ENCODE assay signal across 10 cellular contexts in the genomic region with DNA sequence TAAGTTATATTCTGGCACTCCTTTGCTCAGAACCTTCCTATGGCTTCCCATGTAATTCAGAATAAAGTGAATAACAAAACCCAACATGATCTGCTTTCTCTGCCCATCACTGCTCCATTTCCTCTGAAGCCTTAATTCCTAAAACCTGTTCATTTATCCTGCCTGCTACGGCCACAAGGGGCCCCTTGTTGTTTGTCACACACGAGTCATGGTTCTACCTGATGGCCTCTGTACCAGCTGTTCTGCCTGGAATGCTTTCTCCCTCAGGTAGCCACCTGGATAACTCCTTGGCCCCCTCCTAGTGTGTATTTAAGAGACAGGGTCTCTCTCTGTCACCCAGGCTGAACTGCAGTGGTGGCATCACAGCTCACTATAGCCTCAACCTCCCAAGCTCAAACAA. TPM values are rescaled to one million over a fixed set of nuclear protein-coding genes. Genes with fewer than 3 reads are reported as not detected.
DNase-seq lines count a peak whose midpoint lies in the region; ATAC-seq and TF ChIP-seq lines count a peak whose summit lies in the region.
"Had no signal": no experiment of that assay in that cellular context is flagged by ENCODE, and none has a peak within 500 bp of the region (broad histone marks: within the 10 kb centered on the region; RNA-seq: fewer than 3 reads in every experiment).

No MANE protein-coding gene starts in this region.

- WGBS in spleen, 5 donors = 10 to 16% (median 14%) methylated on average over 2 of the region's 2 CpGs

- H3K27me3 ChIP-seq in spleen (replicated peaks in 1 of 7) = no peaks in the 10 kb centered on the region
- H3K27me3 ChIP-seq: SJCRH30 had no signal

- H3K36me3 ChIP-seq in spleen = peaks cover 0 to 3% (median 0%) of the 10 kb centered on the region in 6 donors
- H3K36me3 ChIP-seq: SJCRH30 had no signal

- no peak overlapping the region for H3K27ac ChIP-seq in spleen
- H3K27ac ChIP-seq: SJCRH30 had no signal

- no peak overlapping the region for H3K27ac Mint-ChIP-seq in activated CD4-positive, alpha-beta memory T cell treated with anti-CD3 and anti-CD28 coated beads for 36 hours
- no peak overlapping the region for H3K27ac Mint-ChIP-seq in activated CD4-positive, alpha-beta memory T cell treated with anti-CD3 and anti-CD28 coated beads, Interleukin-2, amount 10 ng/mL, durations not matched to agents 7 days and 5 days

- TF ChIP-seq POLR2A in spleen (IDR thresholded peaks at IDR 0.05) = no peak

- peak; percentile 16 for DNase-seq in activated CD4-positive, alpha-beta memory T cell treated with anti-CD3 and anti-CD28 coated beads for 36 hours
- DNase-seq in activated CD4-positive, alpha-beta memory T cell treated with anti-CD3 and anti-CD28 coated beads, Interleukin-2, amount 10 ng/mL, durations not matched to agents 7 days and 5 days = no peak
- peak; percentile 14 to 18 for DNase-seq in NCI-H1930 (lab: John Stamatoyannopoulos, UW)
- peak; percentile 14 for DNase-seq in dermis blood vessel endothelial cell
- peak; percentile 9 for DNase-seq in spleen
- DNase-seq in anterior cingulate cortex (lab: John Stamatoyannopoulos, UW) = no peak
- DNase-seq: amniotic stem cell had no signal

- peaks cover 2% of the 10 kb centered on the region for H3K36me3 Mint-ChIP-seq in activated CD4-positive, alpha-beta memory T cell treated with anti-CD3 and anti-CD28 coated beads for 36 hours
- H3K36me3 Mint-ChIP-seq in activated CD4-positive, alpha-beta memory T cell treated with anti-CD3 and anti-CD28 coated beads, Interleukin-2, amount 10 ng/mL, durations not matched to agents 7 days and 5 days (ENCODE audit: low read depth) = no peaks in the 10 kb centered on the region

- peaks cover 2% of the 10 kb centered on the region for H3K27me3 Mint-ChIP-seq in activated CD4-positive, alpha-beta memory T cell treated with anti-CD3 and anti-CD28 coated beads for 36 hours
- peaks cover 5% of the 10 kb centered on the region for H3K27me3 Mint-ChIP-seq in activated CD4-positive, alpha-beta memory T cell treated with anti-CD3 and anti-CD28 coated beads, Interleukin-2, amount 10 ng/mL, durations not matched to agents 7 days and 5 days

- TF ChIP-seq CTCF in spleen (IDR thresholded peaks at IDR 0.05 in 8 of 11, conservative IDR thresholded peaks at IDR 0.05 in 3 of 11) = no peak

- intact Hi-C loops in activated CD4-positive, alpha-beta memory T cell treated with anti-CD3 and anti-CD28 coated beads for 36 hours (cut with micrococcal nuclease) = no loop called here
- intact Hi-C loops in spleen (cut with DNase I; ENCODE audit: low total_unique reads) = no loop called here

- CTCF ChIA-PET in activated CD4-positive, alpha-beta memory T cell treated with anti-CD3 and anti-CD28 coated beads for 36 hours (lab: Charles Lee) = no interaction called here
- CTCF ChIA-PET in activated CD4-positive, alpha-beta memory T cell treated with anti-CD3 and anti-CD28 coated beads, Interleukin-2, amount 10 ng/mL, durations not matched to agents 7 days and 5 days (lab: Charles Lee) = no interaction called here

- POLR2A ChIA-PET in activated CD4-positive, alpha-beta memory T cell treated with anti-CD3 and anti-CD28 coated beads for 36 hours (lab: Charles Lee) = interaction anchor here (0.6 kb wide), 1 partner anchor 98 kb away, joined by 3 read pairs; no protein-coding TSS in a partner anchor
- POLR2A ChIA-PET in activated CD4-positive, alpha-beta memory T cell treated with anti-CD3 and anti-CD28 coated beads, Interleukin-2, amount 10 ng/mL, durations not matched to agents 7 days and 5 days (lab: Charles Lee) = no interaction called here

- peaks cover 8% of the 10 kb centered on the region for H3K9me3 Mint-ChIP-seq in activated CD4-positive, alpha-beta memory T cell treated with anti-CD3 and anti-CD28 coated beads for 36 hours
- H3K9me3 Mint-ChIP-seq in activated CD4-positive, alpha-beta memory T cell treated with anti-CD3 and anti-CD28 coated beads, Interleukin-2, amount 10 ng/mL, durations not matched to agents 7 days and 5 days = peaks cover 3% of the 10 kb centered on the region

- H3K4me1 Mint-ChIP-seq in activated CD4-positive, alpha-beta memory T cell treated with anti-CD3 and anti-CD28 coated beads for 36 hours (ENCODE audit: low read depth) = no peaks in the 10 kb centered on the region
- no peaks in the 10 kb centered on the region for H3K4me1 Mint-ChIP-seq in activated CD4-positive, alpha-beta memory T cell treated with anti-CD3 and anti-CD28 coated beads, Interleukin-2, amount 10 ng/mL, durations not matched to agents 7 days and 5 days

- no peaks in the 10 kb centered on the region for H3K4me1 ChIP-seq in spleen
- H3K4me1 ChIP-seq: SJCRH30 had no signal

- H3K4me3 Mint-ChIP-seq in activated CD4-positive, alpha-beta memory T cell treated with anti-CD3 and anti-CD28 coated beads for 36 hours = no peak overlapping the region
- H3K4me3 Mint-ChIP-seq in activated CD4-positive, alpha-beta memory T cell treated with anti-CD3 and anti-CD28 coated beads, Interleukin-2, amount 10 ng/mL, durations not matched to agents 7 days and 5 days = no peak overlapping the region

- H3K9me3 ChIP-seq in spleen = peaks cover 0 to 16% (median 15%) of the 10 kb centered on the region in 8 donors

- no peak overlapping the region for H3K4me3 ChIP-seq in spleen
- H3K4me3 ChIP-seq: SJCRH30 had no signal

- no peak for ATAC-seq in HG02870 (IDR thresholded peaks at IDR 0.05; ENCODE audit: unreplicated experiment)
- ATAC-seq in GM21515 (IDR thresholded peaks at IDR 0.05; ENCODE audit: unreplicated experiment) = no peak

RNA-seq across cellular contexts. Expression of a gene that starts 26.8 kb away (rescaled TPM):
- 100 to 1,000 TPM; 109 to 120 TPM for total RNA-seq in activated CD4-positive, alpha-beta memory T cell treated with anti-CD3 and anti-CD28 coated beads for 36 hours
- total RNA-seq in activated CD4-positive, alpha-beta memory T cell treated with anti-CD3 and anti-CD28 coated beads, Interleukin-2, amount 10 ng/mL, durations not matched to agents 7 days and 5 days = 100 to 1,000 TPM; 126 TPM
- total RNA-seq in dermis blood vessel endothelial cell (256 and 484 TPM in 2 replicates), spleen (100 to 1,000 TPM; 127 to 179 (median 149) TPM)
- polyA plus RNA-seq in spleen = 100 to 1,000 TPM; 134 to 179 (median 145) TPM

RNA-seq across cellular contexts. Expression of a gene that starts 39.2 kb away (rescaled TPM):
- not detected for total RNA-seq in activated CD4-positive, alpha-beta memory T cell treated with anti-CD3 and anti-CD28 coated beads for 36 hours
- not detected for total RNA-seq in activated CD4-positive, alpha-beta memory T cell treated with anti-CD3 and anti-CD28 coated beads, Interleukin-2, amount 10 ng/mL, durations not matched to agents 7 days and 5 days
- total RNA-seq in dermis blood vessel endothelial cell (not detected in 2 replicates), spleen (not detected)
- polyA plus RNA-seq in spleen = not detected
- total RNA-seq: SJCRH30 had no signal

RNA-seq across cellular contexts. Expression of a gene that starts 47.0 kb away (rescaled TPM):
- total RNA-seq in activated CD4-positive, alpha-beta memory T cell treated with anti-CD3 and anti-CD28 coated beads for 36 hours = 1 to 10 TPM; 7.5 to 9.4 TPM
- total RNA-seq in activated CD4-positive, alpha-beta memory T cell treated with anti-CD3 and anti-CD28 coated beads, Interleukin-2, amount 10 ng/mL, durations not matched to agents 7 days and 5 days = 1 to 10 TPM; 6.5 to 6.9 TPM
- total RNA-seq in dermis blood vessel endothelial cell (10.0 and 19.1 TPM in 2 replicates), spleen (10 to 100 TPM in 5 of 7 donors, 1 to 10 TPM in 2; 2.5 to 32.1 (median 14.7) TPM)
- 10 to 100 TPM in 1 of 3 donors, 1 to 10 TPM in 2; 5.2 to 10.9 (median 5.7) TPM for polyA plus RNA-seq in spleen

Comparison
In these comparisons a context has a peak if more than half of its experiments do, and no peak if none do; other contexts are left out.
1. DNase-seq: peak in activated CD4-positive, alpha-beta memory T cell treated with anti-CD3 and anti-CD28 coated beads for 36 hours (single experiment), NCI-H1930 (2 of 2), dermis blood vessel endothelial cell (single experiment) and spleen (single experiment); none in activated CD4-positive, alpha-beta memory T cell treated with anti-CD3 and anti-CD28 coated beads, Interleukin-2, amount 10 ng/mL, durations not matched to agents 7 days and 5 days (single experiment) and anterior cingulate cortex (0 of 58).